Comparison of ENCODE assay signal across 11 cellular contexts in the genomic region with DNA sequence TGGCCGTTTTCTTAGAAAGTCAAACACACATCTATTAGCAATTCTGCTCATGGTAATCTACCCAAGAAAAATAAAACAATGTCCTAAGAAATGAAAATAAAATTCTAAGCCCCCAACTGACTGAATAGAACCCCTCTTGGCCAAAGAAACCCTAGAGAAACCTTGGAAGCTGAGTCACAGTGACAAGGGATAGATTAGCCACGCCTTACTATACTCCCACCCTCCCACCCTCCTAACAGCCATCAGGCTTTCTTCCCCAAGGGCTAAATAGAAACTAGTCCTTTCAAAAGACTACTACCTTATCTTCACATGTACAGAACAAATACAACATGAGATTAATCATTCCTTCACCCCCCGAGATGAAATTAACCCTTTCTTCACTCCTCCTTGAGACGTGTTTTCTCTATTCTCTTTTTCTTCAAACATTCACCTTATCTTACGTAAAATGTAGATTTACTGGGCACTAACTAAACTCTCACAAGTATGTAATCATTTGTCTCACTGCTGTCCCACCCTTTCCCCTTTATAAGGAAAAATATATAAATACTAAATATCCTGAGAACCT.
"Had no signal": no experiment of that assay in that cellular context is flagged by ENCODE, and none has a peak within 500 bp of the region (broad histone marks: within the 10 kb centered on the region; RNA-seq: fewer than 3 reads in every experiment).

No MANE protein-coding gene starts in this region.

- H3K4me3 ChIP-seq: GM23248, GM23338, HAP-1 had no signal

- H3K9ac ChIP-seq: GM23248 had no signal

- FAIRE-seq: H1, H54 had no signal

- H3K27ac ChIP-seq: GM23248 had no signal

- ATAC-seq: GM23338, HCT116 had no signal

- H3K9me3 ChIP-seq: HAP-1 had no signal

- H3K36me3 ChIP-seq: HAP-1 had no signal

- H2AFZ ChIP-seq: GM23248, GM23338 had no signal

- H3K4me2 ChIP-seq: GM23338 had no signal

- DNase-seq: GM23248, GOT3, H7, H9, HCEC 1CT, HFFc6 had no signal
